ENCODE assay signal across 23 cellular contexts in the genomic region with DNA sequence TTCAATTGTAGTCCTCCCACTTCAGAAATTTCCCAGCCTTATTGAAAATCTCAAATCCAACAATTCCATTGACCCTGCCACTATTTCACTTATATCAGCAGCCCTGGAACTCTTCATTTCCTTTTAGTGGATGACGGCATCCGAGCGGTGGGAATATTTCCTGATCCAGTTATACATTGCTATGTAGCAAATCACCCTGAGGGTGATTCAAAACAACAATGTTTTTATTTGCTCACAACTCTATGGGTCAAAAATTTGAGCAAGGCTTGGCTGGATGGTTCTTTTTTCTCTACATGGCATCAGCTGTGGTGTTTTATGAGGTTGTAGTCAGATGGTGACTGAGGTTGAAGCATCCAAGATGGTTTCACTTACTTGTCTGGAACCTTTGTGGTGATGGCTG.
DNase-seq lines count a peak whose midpoint lies in the region; ATAC-seq and TF ChIP-seq lines count a peak whose summit lies in the region.
"Had no signal": no experiment of that assay in that cellular context is flagged by ENCODE, and none has a peak within 500 bp of the region (broad histone marks: within the 10 kb centered on the region; RNA-seq: fewer than 3 reads in every experiment).

No MANE protein-coding gene starts in this region.

- no peak for ATAC-seq in stimulated activated naive CD8-positive, alpha-beta T cell treated with anti-CD3 and anti-CD28 coated beads, Interleukin-15, amount 100 ng/mL, for 72 hours
- ATAC-seq: GM12878 had no signal

- H3K4me3 Mint-ChIP-seq in stimulated activated naive CD8-positive, alpha-beta T cell treated with anti-CD3 and anti-CD28 coated beads, Interleukin-15, amount 100 ng/mL, for 72 hours, result no peak overlapping the region
- H3K4me3 Mint-ChIP-seq: CD14-positive monocyte; CD4-positive, alpha-beta memory T cell; CD4-positive, CD25-positive, alpha-beta regulatory T cell; CD8-positive, alpha-beta memory T cell had no signal

- no peak overlapping the region for H3K4me3 ChIP-seq in epithelial cell of esophagus (ENCODE audit: low read length)
- H3K4me3 ChIP-seq: BLaER1, GM12878 had no signal

- H3K4me1 Mint-ChIP-seq in stimulated activated naive CD8-positive, alpha-beta T cell treated with anti-CD3 and anti-CD28 coated beads, Interleukin-15, amount 100 ng/mL, for 72 hours, result peaks cover 22% of the 10 kb centered on the region

- peaks cover 7 to 23% of the 10 kb centered on the region in 2 donors for H3K9me3 Mint-ChIP-seq in stimulated activated naive CD8-positive, alpha-beta T cell treated with anti-CD3 and anti-CD28 coated beads, Interleukin-15, amount 100 ng/mL, for 72 hours

- H3K27ac Mint-ChIP-seq in stimulated activated naive CD8-positive, alpha-beta T cell treated with anti-CD3 and anti-CD28 coated beads, Interleukin-15, amount 100 ng/mL, for 72 hours, result no peak overlapping the region
- H3K27ac Mint-ChIP-seq: CD14-positive monocyte; CD4-positive, alpha-beta memory T cell; CD8-positive, alpha-beta memory T cell had no signal

- no peaks in the 10 kb centered on the region for H3K27me3 Mint-ChIP-seq in stimulated activated naive CD8-positive, alpha-beta T cell treated with anti-CD3 and anti-CD28 coated beads, Interleukin-15, amount 100 ng/mL, for 72 hours
- H3K27me3 Mint-ChIP-seq: CD4-positive, alpha-beta memory T cell; CD4-positive, CD25-positive, alpha-beta regulatory T cell had no signal

- DNase-seq in epithelial cell of esophagus (ENCODE audit: low read depth) (peak; percentile 53), islet precursor cell (peak; percentile 20), glomerular visceral epithelial cell (ENCODE audit: extremely low spot score) (no peak), NCI-H446 (lab: John Stamatoyannopoulos, UW) (no peak)
- no peak for DNase-seq in stimulated activated naive CD8-positive, alpha-beta T cell treated with anti-CD3 and anti-CD28 coated beads, Interleukin-15, amount 100 ng/mL, for 72 hours
- DNase-seq: 8988T; ACHN; BE2C; C1 segment of cervical spinal cord; CD4-positive, alpha-beta memory T cell; CD4-positive, CD25-positive, alpha-beta regulatory T cell; CD8-positive, alpha-beta memory T cell; COR-L47; DMS 273 treated with DMSO at 0.1 percent for 48 hours; DMS153; DMS53; DMS79; DND-41; EL; GDM1 had no signal

- no peak for TF ChIP-seq CTCF in epithelial cell of esophagus (IDR thresholded peaks at IDR 0.05; ENCODE audit: insufficient read depth, low read depth, low read length, missing control alignments)

Comparison
In these comparisons a context has a peak if more than half of its experiments do, and no peak if none do; other contexts are left out.
1. DNase-seq: peak in epithelial cell of esophagus (single experiment) and islet precursor cell (single experiment); none in glomerular visceral epithelial cell (single experiment), stimulated activated naive CD8-positive, alpha-beta T cell treated with anti-CD3 and anti-CD28 coated beads, Interleukin-15, amount 100 ng/mL, for 72 hours (0 of 2) and NCI-H446 (0 of 2).